In genomic region chr16:70522216-70523000, GRCh38 we compare ENCODE assay signal across 8 cellular contexts. TPM values are rescaled to one million over a fixed set of nuclear protein-coding genes. Genes with fewer than 3 reads are reported as not detected.
DNase-seq lines count a peak whose midpoint lies in the region; TF ChIP-seq lines count a peak whose summit lies in the region.

No MANE protein-coding gene starts in this region.

- H3K36me3 Mint-ChIP-seq in mesothelial cell of epicardium: peaks cover 12% of the 10 kb centered on the region

- H3K4me1 ChIP-seq in HUES6 (ENCODE audit: control insufficient read depth, insufficient read depth, low read length): peaks cover 12% of the 10 kb centered on the region

- in situ Hi-C loops in astrocyte of the spinal cord (cut with HindIII; ENCODE audit: low sequenced_read_pairs): no loop called here

- H3K27ac Mint-ChIP-seq in mesothelial cell of epicardium: peak overlapping the region; percentile 100

- peaks cover 39% of the 10 kb centered on the region for H3K4me1 Mint-ChIP-seq in mesothelial cell of epicardium

- POLR2A ChIA-PET in AG04449 (lab: Yijun Ruan, JAX): interaction anchor here (1.0 to 1.2 kb wide), 2 partner anchors 141 to 176 kb away, joined by 4 to 5 read pairs; partner anchors contain the start of gene DDX19A

- H3K27me3 ChIP-seq in HUES6 (ENCODE audit: control insufficient read depth, insufficient read depth, low read length): no peaks in the 10 kb centered on the region

- CTCF ChIA-PET in AG04449 (lab: Yijun Ruan, JAX): interaction anchor here (0.8 to 2.2 kb wide), 4 partner anchors 9 to 132 kb away, joined by 3 to 10 read pairs (median 4); no protein-coding TSS in a partner anchor

- H3K4me3 ChIP-seq in AG04449 (ENCODE audit: low read depth, low read length) (peak overlapping the region; percentile 98), HUES6 (ENCODE audit: low read depth, low read length) (peak overlapping the region; percentile 87), astrocyte of the spinal cord (ENCODE audit: low read depth, low read length) (peak overlapping the region; percentile 99)

- no peaks in the 10 kb centered on the region for H3K27me3 Mint-ChIP-seq in mesothelial cell of epicardium (ENCODE audit: low read depth)

- peaks cover 28% of the 10 kb centered on the region for H3K36me3 ChIP-seq in HUES6 (ENCODE audit: control insufficient read depth, insufficient read depth, low read length)

- peak overlapping the region; percentile 97 for H3K9ac ChIP-seq in HUES6 (ENCODE audit: low read length)

- H3K4me3 Mint-ChIP-seq in mesothelial cell of epicardium: peak overlapping the region; percentile 92

- no peaks in the 10 kb centered on the region for H3K9me3 Mint-ChIP-seq in mesothelial cell of epicardium

- H3K27ac ChIP-seq in HUES6 (ENCODE audit: low read depth, low read length): peak overlapping the region; percentile 97; the same call in 1 of the 2 replicates

- DNase-seq in AG04449 (ENCODE audit: low read depth, low spot score) (no peak), astrocyte of the spinal cord (ENCODE audit: low read depth, low spot score) (no peak), mesothelial cell of epicardium (ENCODE audit: low spot score in 2 of 2, unreplicated experiment in 2 of 2) (no peak), AG08395 (ENCODE audit: low spot score) (no peak), nucleus accumbens (lab: John Stamatoyannopoulos, UW) (no peak), NCI-H526 (lab: John Stamatoyannopoulos, UW) (no peak)
- no peak for DNase-seq in activated effector memory CD4-positive, alpha-beta T cell treated with Interleukin-2 at 50 U/mL for 16 hours

- H3K9me3 ChIP-seq in HUES6 (ENCODE audit: control insufficient read depth, insufficient read depth, low read depth, low read length): no peaks in the 10 kb centered on the region

- TF ChIP-seq CTCF in AG04449 (IDR thresholded peaks at IDR 0.05; ENCODE audit: insufficient read depth, low read length, missing control alignments) (no peak), astrocyte of the spinal cord (IDR thresholded peaks at IDR 0.05; ENCODE audit: low read depth, low read length) (no peak), mesothelial cell of epicardium (IDR thresholded peaks at IDR 0.05; ENCODE audit: unreplicated experiment) (no peak)

RNA-seq across cellular contexts. Expression of gene COG4, which starts 0.9 kb away (rescaled TPM):
- total RNA-seq in mesothelial cell of epicardium: 61.9 to 66.7 TPM (median 62.6 TPM) in 3 replicates

RNA-seq across cellular contexts. Expression of gene SF3B3, which starts 1.2 kb away (rescaled TPM):
- 345 to 384 TPM (median 351 TPM) in 3 replicates for total RNA-seq in mesothelial cell of epicardium
